Comparison of ENCODE assay signal across 1 cellular context in genomic region chr11:2166091-2166851, GRCh38.
TF ChIP-seq lines count a peak whose summit lies in the region.

No MANE protein-coding gene starts in this region.

TF ChIP-seq in WTC11, 78 proteins besides CTCF, POLR2A, EP300 and RAD21 (continued from another document and continues in another):
- TF ChIP-seq ERG (CRISPR knock-in tag; IDR thresholded peaks at IDR 0.05), result no peak
- TF ChIP-seq OVOL2 (CRISPR knock-in tag; IDR thresholded peaks at IDR 0.05; ENCODE audit: borderline replicate concordance), result no peak
- no peak for TF ChIP-seq RORB (CRISPR knock-in tag; IDR thresholded peaks at IDR 0.05)
- no peak for TF ChIP-seq FOXJ3 (CRISPR knock-in tag; IDR thresholded peaks at IDR 0.05; ENCODE audit: borderline replicate concordance)
- TF ChIP-seq ZNF532 (CRISPR knock-in tag; IDR thresholded peaks at IDR 0.05; ENCODE audit: borderline replicate concordance), result no peak
- no peak for TF ChIP-seq AR (CRISPR knock-in tag; IDR thresholded peaks at IDR 0.05)
- TF ChIP-seq ZBTB43 (CRISPR knock-in tag; IDR thresholded peaks at IDR 0.05), result peak; percentile 81; the same call in 1 of the 2 replicates
- 0 out of 2 replicates have a peak, but pooled peaks have one; percentile 46 for TF ChIP-seq ZNF138 (CRISPR knock-in tag; conservative IDR thresholded peaks at IDR 0.05)
- no peak for TF ChIP-seq EMX1 (CRISPR knock-in tag; IDR thresholded peaks at IDR 0.05)
- no peak for TF ChIP-seq MLX (CRISPR knock-in tag; IDR thresholded peaks at IDR 0.05)
- peak; percentile 66; the same call in 1 of the 2 replicates for TF ChIP-seq E2F1 (CRISPR knock-in tag; IDR thresholded peaks at IDR 0.05)
- TF ChIP-seq GRHL2 (CRISPR knock-in tag; IDR thresholded peaks at IDR 0.05; ENCODE audit: insufficient replicate concordance, severe bottlenecking), result no peak
- TF ChIP-seq ESRRA (CRISPR knock-in tag; IDR thresholded peaks at IDR 0.05; ENCODE audit: borderline replicate concordance), result peak; percentile 76; the same call in 1 of the 2 replicates
- TF ChIP-seq E2F5 (CRISPR knock-in tag; IDR thresholded peaks at IDR 0.05), result 0 out of 2 replicates have a peak, but pooled peaks have one; percentile 38
- no peak for TF ChIP-seq ZSCAN18 (CRISPR knock-in tag; IDR thresholded peaks at IDR 0.05)
- 0 out of 2 replicates have a peak, but pooled peaks have one; percentile 31 for TF ChIP-seq SP1 (CRISPR knock-in tag; conservative IDR thresholded peaks at IDR 0.05)
- TF ChIP-seq ATF6 (CRISPR knock-in tag; IDR thresholded peaks at IDR 0.05), result no peak
- TF ChIP-seq ATF3 (CRISPR knock-in tag; conservative IDR thresholded peaks at IDR 0.05), result no peak
- TF ChIP-seq ZNF121 (CRISPR knock-in tag; IDR thresholded peaks at IDR 0.05), result no peak
- no peak for TF ChIP-seq ZNF671 (CRISPR knock-in tag; IDR thresholded peaks at IDR 0.05)
- TF ChIP-seq HMGA2 (CRISPR knock-in tag; IDR thresholded peaks at IDR 0.05), result no peak
- no peak for TF ChIP-seq PRRX2 (CRISPR knock-in tag; IDR thresholded peaks at IDR 0.05)
- no peak for TF ChIP-seq MXD4 (CRISPR knock-in tag; IDR thresholded peaks at IDR 0.05; ENCODE audit: borderline replicate concordance)
- no peak for TF ChIP-seq PREB (CRISPR knock-in tag; IDR thresholded peaks at IDR 0.05; ENCODE audit: borderline replicate concordance)
- no peak for TF ChIP-seq E2F4 (CRISPR knock-in tag; IDR thresholded peaks at IDR 0.05; ENCODE audit: borderline replicate concordance, low read depth)
- no peak for TF ChIP-seq TEAD4 (CRISPR knock-in tag; IDR thresholded peaks at IDR 0.05)
- TF ChIP-seq CREB1 (CRISPR knock-in tag; IDR thresholded peaks at IDR 0.05), result no peak; the same call in 1 of the 2 replicates
- no peak; the same call in none of the 2 replicates for TF ChIP-seq FOXP4 (CRISPR knock-in tag; IDR thresholded peaks at IDR 0.05)
- TF ChIP-seq NFE2L1 (CRISPR knock-in tag; IDR thresholded peaks at IDR 0.05), result 0 out of 2 replicates have a peak, but pooled peaks have one; percentile 70
- no peak for TF ChIP-seq SMAD3 (CRISPR knock-in tag; IDR thresholded peaks at IDR 0.05; ENCODE audit: borderline replicate concordance)
